17 cellular contexts compared by ENCODE assay signal in genomic region chr7:142754681-142755575, GRCh38. TPM values are rescaled to one million over a fixed set of nuclear protein-coding genes. Genes with fewer than 3 reads are reported as not detected.
DNase-seq lines count a peak whose midpoint lies in the region; ATAC-seq and TF ChIP-seq lines count a peak whose summit lies in the region.
"Had no signal": no experiment of that assay in that cellular context is flagged by ENCODE, and none has a peak within 500 bp of the region (broad histone marks: within the 10 kb centered on the region; RNA-seq: fewer than 3 reads in every experiment).

No MANE protein-coding gene starts in this region.

- H3K36me3 ChIP-seq in WERI-Rb-1 (no peaks in the 10 kb centered on the region), vagina (no peaks in the 10 kb centered on the region)

- H3K9me3 ChIP-seq in WERI-Rb-1 (ENCODE audit: severe bottlenecking): peaks cover 2% of the 10 kb centered on the region
- no peaks in the 10 kb centered on the region for H3K9me3 ChIP-seq in vagina

- 0 out of 2 replicates have a peak overlapping the region, but pooled peaks have one; percentile 34 for H3K27ac ChIP-seq in WERI-Rb-1
- H3K27ac ChIP-seq in vagina: no peak overlapping the region
- H3K27ac ChIP-seq: C4-2B had no signal

- H3K27ac Mint-ChIP-seq in activated naive CD4-positive, alpha-beta T cell treated with anti-CD3 and anti-CD28 coated beads, Interleukin-2, amount 50 U/mL, for 24 hours: peak overlapping the region; percentile 8
- no peak overlapping the region for H3K27ac Mint-ChIP-seq in activated naive CD4-positive, alpha-beta T cell treated with anti-CD3 and anti-CD28 coated beads, Interleukin-2, amount 50 U/mL, for 72 hours
- H3K27ac Mint-ChIP-seq: GM23338 had no signal

- H3K27me3 Mint-ChIP-seq in activated naive CD4-positive, alpha-beta T cell treated with anti-CD3 and anti-CD28 coated beads, Interleukin-2, amount 50 U/mL, for 24 hours: no peaks in the 10 kb centered on the region

- H3K4me1 ChIP-seq in vagina: no peaks in the 10 kb centered on the region

- H3K27me3 ChIP-seq in WERI-Rb-1 (ENCODE audit: insufficient read depth, low read depth, severe bottlenecking) (no peaks in the 10 kb centered on the region), vagina (no peaks in the 10 kb centered on the region)

- H3K4me3 ChIP-seq in WERI-Rb-1 (ENCODE audit: low read depth, low read length) (no peak overlapping the region), vagina (no peak overlapping the region)
- H3K4me3 ChIP-seq: GM23338 had no signal

- no peak for ATAC-seq in activated naive CD4-positive, alpha-beta T cell treated with anti-CD3 and anti-CD28 coated beads, Interleukin-2, amount 50 U/mL, for 72 hours
- peak; percentile 24 for ATAC-seq in esophagus mucosa
- no peak for ATAC-seq in GM19467 (IDR thresholded peaks at IDR 0.05; ENCODE audit: unreplicated experiment)
- ATAC-seq: GM23338 had no signal

- no peak for TF ChIP-seq CTCF in WERI-Rb-1 (IDR thresholded peaks at IDR 0.05; ENCODE audit: low read depth, low read length)
- no peak for TF ChIP-seq CTCF in vagina (IDR thresholded peaks at IDR 0.05)

- no peak overlapping the region for H3K4me3 Mint-ChIP-seq in activated naive CD4-positive, alpha-beta T cell treated with anti-CD3 and anti-CD28 coated beads, Interleukin-2, amount 50 U/mL, for 24 hours
- H3K4me3 Mint-ChIP-seq: GM23338 had no signal

- H3K9me3 Mint-ChIP-seq in activated naive CD4-positive, alpha-beta T cell treated with anti-CD3 and anti-CD28 coated beads, Interleukin-2, amount 50 U/mL, for 24 hours: no peaks in the 10 kb centered on the region
- no peaks in the 10 kb centered on the region for H3K9me3 Mint-ChIP-seq in activated naive CD4-positive, alpha-beta T cell treated with anti-CD3 and anti-CD28 coated beads, Interleukin-2, amount 50 U/mL, for 72 hours
- H3K9me3 Mint-ChIP-seq: GM23338 had no signal

- intact Hi-C loops in vagina (cut with DNase I): no loop called here

- no peak for TF ChIP-seq POLR2A in vagina (IDR thresholded peaks at IDR 0.05)

- no peak for DNase-seq in activated naive CD4-positive, alpha-beta T cell treated with anti-CD3 and anti-CD28 coated beads, Interleukin-2, amount 50 U/mL, for 72 hours (ENCODE audit: low spot score in 2 of 2)
- DNase-seq in WERI-Rb-1: peak; percentile 65
- DNase-seq in vagina (ENCODE audit: extremely low spot score in 2 of 2): peak; percentile 52 to 85
- DNase-seq in AG08396 (ENCODE audit: low spot score): no peak
- DNase-seq in NCI-H187 treated with DMSO at 0.1 percent for 48 hours (lab: John Stamatoyannopoulos, UW): no peak
- DNase-seq: DMS153; KBM-7; NCI-H1092 treated with DMSO at 0.1 percent for 48 hours; NCI-H1694 treated with DMSO at 0.1 percent for 48 hours; NCI-H446 treated with DMSO at 0.1 percent for 48 hours; NK-92 treated with Interleukin-12 subunit alpha and Interleukin-12 subunit beta, amount 100 ng/mL, for 24 hours; OCI-M1 had no signal

- H3K4me1 Mint-ChIP-seq in activated naive CD4-positive, alpha-beta T cell treated with anti-CD3 and anti-CD28 coated beads, Interleukin-2, amount 50 U/mL, for 24 hours: no peaks in the 10 kb centered on the region
- H3K4me1 Mint-ChIP-seq: GM23338 had no signal

- H3K36me3 Mint-ChIP-seq in activated naive CD4-positive, alpha-beta T cell treated with anti-CD3 and anti-CD28 coated beads, Interleukin-2, amount 50 U/mL, for 24 hours: no peaks in the 10 kb centered on the region
- no peaks in the 10 kb centered on the region for H3K36me3 Mint-ChIP-seq in activated naive CD4-positive, alpha-beta T cell treated with anti-CD3 and anti-CD28 coated beads, Interleukin-2, amount 50 U/mL, for 72 hours

RNA-seq across cellular contexts. Expression of gene PRSS1, which starts 5.7 kb away (rescaled TPM):
- not detected for total RNA-seq in activated naive CD4-positive, alpha-beta T cell treated with anti-CD3 and anti-CD28 coated beads, Interleukin-2, amount 50 U/mL, for 72 hours
- not detected for total RNA-seq in esophagus mucosa
- not detected for total RNA-seq in vagina
- total RNA-seq: GM23338 had no signal

RNA-seq across cellular contexts. Expression of gene PRSS2, which starts 15.8 kb away (rescaled TPM):
- under 1 TPM in 1 of 2 donors, not detected in 1; 0.82 TPM for total RNA-seq in activated naive CD4-positive, alpha-beta T cell treated with anti-CD3 and anti-CD28 coated beads, Interleukin-2, amount 50 U/mL, for 72 hours
- total RNA-seq in esophagus mucosa (not detected), vagina (not detected)
- total RNA-seq: GM23338 had no signal

Comparison
In these comparisons a context has a peak if more than half of its experiments do, and no peak if none do; other contexts are left out.
1. DNase-seq: peak in WERI-Rb-1 (single experiment) and vagina (2 of 2); none in activated naive CD4-positive, alpha-beta T cell treated with anti-CD3 and anti-CD28 coated beads, Interleukin-2, amount 50 U/mL, for 72 hours (0 of 2), AG08396 (single experiment) and NCI-H187 treated with DMSO at 0.1 percent for 48 hours (single experiment).